Comparison of ENCODE assay signal across 25 cellular contexts in genomic region chr5:139776856-139777255, GRCh38. TPM values are rescaled to one million over a fixed set of nuclear protein-coding genes. Genes with fewer than 3 reads are reported as not detected.
"Had no signal": no experiment of that assay in that cellular context is flagged by ENCODE, and none has a peak within 500 bp of the region (broad histone marks: within the 10 kb centered on the region; RNA-seq: fewer than 3 reads in every experiment).

No MANE protein-coding gene starts in this region.

- H3K9me3 ChIP-seq: esophagus muscularis mucosa, left lung, lower lobe of right lung, suprapubic skin, tibial artery, upper lobe of right lung had no signal

- H3K27me3 ChIP-seq: esophagus muscularis mucosa, left lung, suprapubic skin, upper lobe of right lung had no signal

- H3K27ac ChIP-seq: esophagus muscularis mucosa, left lung, lower lobe of right lung, neural progenitor cell, suprapubic skin, tibial artery, upper lobe of right lung had no signal

- H3K36me3 ChIP-seq: esophagus muscularis mucosa, left lung, lower lobe of right lung, neural progenitor cell, suprapubic skin, tibial artery, upper lobe of right lung had no signal

- H3K4me3 ChIP-seq: esophagus muscularis mucosa, left lung, lower lobe of right lung, neural progenitor cell, suprapubic skin, tibial artery, upper lobe of right lung had no signal

- DNase-seq: activated CD4-positive, alpha-beta T cell treated with anti-CD3 and anti-CD28 coated beads for 36 hours; activated CD4-positive, CD25-positive, alpha-beta regulatory T cell; activated CD8-positive, alpha-beta memory T cell treated with anti-CD3 and anti-CD28 coated beads, Interleukin-2, amount 10 ng/mL, durations not matched to agents 7 days and 5 days; activated CD8-positive, alpha-beta T cell treated with anti-CD3 and anti-CD28 coated beads, Interleukin-2, amount 10 ng/mL, durations not matched to agents 7 days and 5 days; activated naive CD4-positive, alpha-beta T cell; activated T-cell treated with anti-CD3 and anti-CD28 coated beads, Interleukin-2, amount 50 U/mL, for 48 hours; dermis blood vessel endothelial cell; effector CD4-positive, alpha-beta T cell; foreskin melanocyte; left lung; lower lobe of right lung; mesenchymal stem cell; naive thymus-derived CD8-positive, alpha-beta T cell; occipital lobe; stimulated activated CD4-positive, alpha-beta T cell treated with anti-CD3 and anti-CD28 coated beads, Interleukin-15, amount 100 ng/mL, for 24 hours; stimulated activated CD4-positive, alpha-beta T cell treated with anti-CD3 and anti-CD28 coated beads, Interleukin-2, amount 100 ng/mL, for 24 hours; stimulated activated naive CD4-positive, alpha-beta T cell; tibial artery; upper lobe of right lung had no signal

- ATAC-seq: activated CD4-positive, alpha-beta T cell treated with anti-CD3 and anti-CD28 coated beads for 36 hours; activated CD8-positive, alpha-beta memory T cell treated with anti-CD3 and anti-CD28 coated beads, Interleukin-2, amount 10 ng/mL, durations not matched to agents 7 days and 5 days; activated CD8-positive, alpha-beta T cell treated with anti-CD3 and anti-CD28 coated beads, Interleukin-2, amount 10 ng/mL, durations not matched to agents 7 days and 5 days; left lung; lower lobe of right lung; naive thymus-derived CD8-positive, alpha-beta T cell; right cardiac atrium; upper lobe of right lung had no signal

RNA-seq across cellular contexts. Expression of gene PSD2, which starts 18.8 kb away (rescaled TPM):
- total RNA-seq: activated CD4-positive, alpha-beta T cell treated with anti-CD3 and anti-CD28 coated beads for 36 hours; activated CD8-positive, alpha-beta memory T cell treated with anti-CD3 and anti-CD28 coated beads, Interleukin-2, amount 10 ng/mL, durations not matched to agents 7 days and 5 days; activated CD8-positive, alpha-beta T cell treated with anti-CD3 and anti-CD28 coated beads, Interleukin-2, amount 10 ng/mL, durations not matched to agents 7 days and 5 days; activated T-helper 2 cell treated with anti-CD3 and anti-CD28 coated beads, Interferon-gamma antibody, Interleukin-2, Interleukin-4, amounts not matched to agents 10 μg/mL and 5 μg/mL and 100 μg/mL, durations not matched to agents 14 hours and 24 hours and 36 hours; glomerular endothelial cell; lower lobe of right lung; upper lobe of right lung had no signal
